In the genomic region with DNA sequence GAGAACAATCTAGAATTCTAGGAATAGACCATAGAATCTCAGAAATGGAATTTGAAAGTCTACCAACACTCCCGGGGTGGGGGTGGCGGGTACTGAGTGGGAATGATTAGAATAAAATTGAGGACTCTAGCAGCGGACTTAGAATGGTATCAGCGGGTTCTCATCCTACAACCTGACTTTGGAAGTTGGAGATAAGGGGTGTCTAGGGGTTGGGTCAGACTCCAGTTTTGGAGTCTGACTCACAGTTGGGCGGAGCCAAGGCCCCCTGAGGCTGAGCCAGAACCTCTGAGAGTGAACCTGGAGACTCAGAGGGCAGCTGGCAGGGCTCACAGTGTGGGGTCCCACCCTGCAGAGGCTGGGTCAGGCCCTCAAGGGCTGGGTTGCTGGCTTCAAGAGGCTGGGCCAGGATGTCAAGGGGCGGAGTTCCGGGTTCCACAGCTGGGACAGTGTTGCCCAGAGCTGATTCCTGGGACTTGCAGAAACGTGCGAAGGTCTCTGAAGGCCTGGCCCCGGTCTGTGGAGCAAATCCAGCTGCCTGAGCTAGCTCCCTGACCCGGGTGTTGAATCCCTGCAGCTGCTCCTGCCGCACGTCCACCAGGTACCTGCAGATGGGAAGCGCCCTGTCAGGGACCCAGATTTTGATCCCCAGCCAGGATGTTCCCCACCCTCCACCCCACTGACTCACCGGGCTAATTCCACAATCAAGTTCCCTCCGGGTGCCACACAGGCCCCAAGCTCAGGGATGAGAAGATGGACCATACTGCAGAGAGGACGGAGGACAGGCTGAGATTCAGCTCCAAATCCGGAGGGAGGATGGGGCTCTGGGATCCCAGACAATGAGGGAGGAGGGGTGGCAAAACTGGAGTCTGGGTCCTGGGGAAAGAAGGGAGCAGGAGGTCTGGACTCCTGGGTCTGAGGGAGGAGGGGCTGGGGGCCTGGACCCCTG, we compare ENCODE assay signal across 1 cellular context.
TF ChIP-seq lines count a peak whose summit lies in the region.

No MANE protein-coding gene starts in this region.

TF ChIP-seq in H1, 55 proteins besides CTCF, POLR2A, EP300 and RAD21:
- no peak for TF ChIP-seq POU5F1 (IDR thresholded peaks at IDR 0.05; ENCODE audit: low read depth, low read length)
- TF ChIP-seq CREB1 (IDR thresholded peaks at IDR 0.05) = no peak
- TF ChIP-seq, protein P1, sequence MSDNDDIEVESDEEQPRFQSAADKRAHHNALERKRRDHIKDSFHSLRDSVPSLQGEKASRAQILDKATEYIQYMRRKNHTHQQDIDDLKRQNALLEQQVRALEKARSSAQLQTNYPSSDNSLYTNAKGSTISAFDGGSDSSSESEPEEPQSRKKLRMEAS (IDR thresholded peaks at IDR 0.05) = no peak
- TF ChIP-seq CBX8 (IDR thresholded peaks at IDR 0.05; ENCODE audit: borderline replicate concordance, low read depth, low read length) = no peak
- TF ChIP-seq, protein P2, sequence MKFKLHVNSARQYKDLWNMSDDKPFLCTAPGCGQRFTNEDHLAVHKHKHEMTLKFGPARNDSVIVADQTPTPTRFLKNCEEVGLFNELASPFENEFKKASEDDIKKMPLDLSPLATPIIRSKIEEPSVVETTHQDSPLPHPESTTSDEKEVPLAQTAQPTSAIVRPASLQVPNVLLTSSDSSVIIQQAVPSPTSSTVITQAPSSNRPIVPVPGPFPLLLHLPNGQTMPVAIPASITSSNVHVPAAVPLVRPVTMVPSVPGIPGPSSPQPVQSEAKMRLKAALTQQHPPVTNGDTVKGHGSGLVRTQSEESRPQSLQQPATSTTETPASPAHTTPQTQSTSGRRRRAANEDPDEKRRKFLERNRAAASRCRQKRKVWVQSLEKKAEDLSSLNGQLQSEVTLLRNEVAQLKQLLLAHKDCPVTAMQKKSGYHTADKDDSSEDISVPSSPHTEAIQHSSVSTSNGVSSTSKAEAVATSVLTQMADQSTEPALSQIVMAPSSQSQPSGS (IDR thresholded peaks at IDR 0.05; ENCODE audit: low read length) = no peak
- no peak for TF ChIP-seq TEAD4 (IDR thresholded peaks at IDR 0.05; ENCODE audit: low read depth, low read length)
- TF ChIP-seq SAP30 (IDR thresholded peaks at IDR 0.05; ENCODE audit: insufficient read depth, insufficient replicate concordance, low read length) = no peak
- TF ChIP-seq SIN3A (conservative IDR thresholded peaks at IDR 0.05 in 1 of 2, IDR thresholded peaks at IDR 0.05 in 1 of 2; ENCODE audit: low read depth in 1 of 2, low read length in 2 of 2) = no peak
- TF ChIP-seq JUND (IDR thresholded peaks at IDR 0.05; ENCODE audit: low read length) = no peak; the same call in 1 of the 2 replicates
- TF ChIP-seq ASH2L (IDR thresholded peaks at IDR 0.05; ENCODE audit: low read length) = no peak
